25 cellular contexts compared by ENCODE assay signal in the genomic region with DNA sequence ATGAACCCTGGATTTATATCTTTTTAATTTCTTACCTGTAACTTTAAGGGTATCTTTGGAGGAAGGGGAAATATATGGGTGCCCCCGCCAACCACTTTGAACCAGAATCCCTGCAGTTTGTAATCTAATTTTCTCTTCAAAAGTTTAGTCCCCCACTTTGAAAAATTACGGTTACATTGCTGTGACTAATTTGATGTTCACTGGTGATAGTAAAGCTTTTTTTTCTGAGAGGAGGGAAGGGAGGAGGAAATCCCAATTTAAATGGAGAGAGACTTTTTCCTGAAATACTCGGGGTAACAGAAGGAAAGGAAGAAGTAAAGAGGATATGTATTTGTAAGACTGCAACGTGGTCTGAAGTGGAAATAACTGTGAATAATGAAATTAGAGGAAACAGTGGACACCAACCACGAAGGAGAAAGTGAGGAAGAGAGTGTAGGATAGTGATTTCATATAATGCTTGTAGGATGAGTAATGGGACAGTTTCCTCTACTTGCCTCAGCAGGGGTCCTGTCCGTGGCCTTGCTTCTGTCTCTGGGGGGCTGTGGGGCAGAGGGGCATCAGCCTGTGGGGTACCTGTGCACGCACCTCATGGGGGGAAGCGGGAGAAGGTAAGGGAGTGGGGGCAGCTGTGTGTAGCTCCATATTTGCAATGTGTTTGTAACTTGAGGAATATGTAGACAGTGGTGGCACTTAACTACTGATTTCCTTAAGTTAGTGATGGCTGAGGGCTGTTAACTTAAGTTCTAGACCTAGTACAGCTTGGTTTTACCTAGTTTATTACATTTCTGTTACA.
DNase-seq lines count a peak whose midpoint lies in the region; ATAC-seq and TF ChIP-seq lines count a peak whose summit lies in the region.
"Had no signal": no experiment of that assay in that cellular context is flagged by ENCODE, and none has a peak within 500 bp of the region (broad histone marks: within the 10 kb centered on the region; RNA-seq: fewer than 3 reads in every experiment).

No MANE protein-coding gene starts in this region.

- DNase-seq in cardiac muscle cell (ENCODE audit: low read depth in 1 of 2, low spot score in 1 of 2), result peak in 1 of 2 donors; percentile 25
- DNase-seq in left ventricle myocardium superior, result no peak
- no peak for DNase-seq in SK-N-SH
- peak; percentile 35 to 44 for DNase-seq in fibroblast of lung (ENCODE audit: low read depth in 2 of 2)
- no peak for DNase-seq in thoracic aorta (ENCODE audit: low spot score)
- DNase-seq in globus pallidus (ENCODE audit: low spot score), result no peak
- DNase-seq in mammary epithelial cell, result no peak
- no peak for DNase-seq in activated CD4-positive, CD25-positive, alpha-beta regulatory T cell (lab: John Stamatoyannopoulos, UW)
- DNase-seq: activated CD4-positive, alpha-beta T cell treated with anti-CD3 and anti-CD28 coated beads, Interleukin-2, amount 50 U/mL, for 48 hours; activated naive CD8-positive, alpha-beta T cell treated with anti-CD3 and anti-CD28 coated beads for 36 hours; DMS79; KG1; NCI-H146; NCI-H2171 treated with DMSO at 0.1 percent for 48 hours; NCI-H526; nucleus accumbens; stimulated activated CD4-positive, alpha-beta T cell treated with anti-CD3 and anti-CD28 coated beads, Interleukin-4, amount 100 ng/mL, for 24 hours; stimulated activated naive CD8-positive, alpha-beta T cell treated with anti-CD3 and anti-CD28 coated beads, Interleukin-15, Interleukin-2, amounts not matched to agents 100 U/mL and 50 U/mL, for 24 hours; T-helper 9 cell had no signal

- ATAC-seq in left ventricle myocardium superior (no peak), thoracic aorta (ENCODE audit: insufficient number of reproducible peaks, low FRiP score, low read depth) (no peak)
- ATAC-seq: stimulated activated naive CD8-positive, alpha-beta T cell treated with anti-CD3 and anti-CD28 coated beads, Interleukin-15, Interleukin-2, amounts not matched to agents 100 U/mL and 50 U/mL, for 24 hours; WTC11 had no signal

- intact Hi-C loops in left ventricle myocardium superior (cut with micrococcal nuclease), result no loop called here
- intact Hi-C loops in mammary epithelial cell (cut with micrococcal nuclease), result no loop called here

- H4K20me1 ChIP-seq in SK-N-SH (ENCODE audit: insufficient read depth) (no peaks in the 10 kb centered on the region), fibroblast of lung (ENCODE audit: control insufficient read depth, extremely low read depth, insufficient read depth, low read length) (no peaks in the 10 kb centered on the region), mammary epithelial cell (ENCODE audit: insufficient read depth, low read length) (no peaks in the 10 kb centered on the region)

- no peaks in the 10 kb centered on the region for H3K9me2 ChIP-seq in SK-N-SH

- H3K9ac ChIP-seq in SK-N-SH (peak overlapping the region; percentile 41), fibroblast of lung (ENCODE audit: insufficient read depth, low read length) (no peak overlapping the region), mammary epithelial cell (ENCODE audit: insufficient read depth, low read length) (no peak overlapping the region)

- peak overlapping the region; percentile 47; the same call in 1 of the 2 replicates for H2AFZ ChIP-seq in SK-N-SH (ENCODE audit: low read depth)
- no peak overlapping the region for H2AFZ ChIP-seq in fibroblast of lung (ENCODE audit: low read length)
- no peak overlapping the region for H2AFZ ChIP-seq in mammary epithelial cell (ENCODE audit: low read depth, low read length)

- dilution Hi-C loops in mammary epithelial cell (cut with HindIII; ENCODE audit: low sequenced_read_pairs), result no loop called here

- TF ChIP-seq RAD21 in SK-N-SH (IDR thresholded peaks at IDR 0.05; ENCODE audit: low read length), result no peak

- no TSS peak for BruUV-seq in mammary epithelial cell (replicated peaks; lab: Mats Ljungman, UMichigan)

- H3F3A ChIP-seq in SK-N-SH (replicated peaks; ENCODE audit: insufficient read depth), result peaks cover 9% of the 10 kb centered on the region

- peak overlapping the region; percentile 70 for H3K27ac ChIP-seq in cardiac muscle cell
- H3K27ac ChIP-seq in SK-N-SH (ENCODE audit: low read depth in 2 of 2, low read length in 1 of 2), result peak overlapping the region; percentile 20 to 60
- peak overlapping the region; percentile 51 for H3K27ac ChIP-seq in fibroblast of lung (ENCODE audit: insufficient read depth, low read length)
- H3K27ac ChIP-seq in thoracic aorta, result peak overlapping the region; percentile 60 to 77
- no peak overlapping the region for H3K27ac ChIP-seq in mammary epithelial cell (ENCODE audit: insufficient read depth, low read depth, low read length)
- H3K27ac ChIP-seq: 22Rv1, RWPE1 had no signal

- TF ChIP-seq CTCF in cardiac muscle cell (IDR thresholded peaks at IDR 0.05; ENCODE audit: low read depth, low read length) (no peak), SK-N-SH (IDR thresholded peaks at IDR 0.05) (no peak), fibroblast of lung (conservative IDR thresholded peaks at IDR 0.05 in 1 of 2, IDR thresholded peaks at IDR 0.05 in 1 of 2; ENCODE audit: low read depth in 1 of 2, low read length in 2 of 2) (no peak), thoracic aorta (IDR thresholded peaks at IDR 0.05) (no peak), mammary epithelial cell (conservative IDR thresholded peaks at IDR 0.05 in 1 of 2, IDR thresholded peaks at IDR 0.05 in 1 of 2; ENCODE audit: extremely low read depth in 1 of 2, insufficient read depth in 1 of 2, low read depth in 1 of 2, low read length in 2 of 2) (no peak)

- H3K79me2 ChIP-seq in SK-N-SH (ENCODE audit: insufficient read depth) (no peaks in the 10 kb centered on the region), fibroblast of lung (ENCODE audit: control insufficient read depth, insufficient read depth, low read length) (no peaks in the 10 kb centered on the region), mammary epithelial cell (ENCODE audit: insufficient read depth, low read length) (no peaks in the 10 kb centered on the region)

- in situ Hi-C loops in mammary epithelial cell (cut with MboI; ENCODE audit: low sequenced_read_pairs in 2 of 2), result no loop called here

- H3K9me3 ChIP-seq in cardiac muscle cell (ENCODE audit: low read depth) (no peaks in the 10 kb centered on the region), SK-N-SH (no peaks in the 10 kb centered on the region), fibroblast of lung (ENCODE audit: control insufficient read depth, insufficient read depth, low read depth, low read length) (no peaks in the 10 kb centered on the region), thoracic aorta (no peaks in the 10 kb centered on the region), mammary epithelial cell (replicated peaks; ENCODE audit: insufficient read depth, low read length) (no peaks in the 10 kb centered on the region)
- H3K9me3 ChIP-seq: BE2C, tibial nerve had no signal

- H3K4me3 ChIP-seq in cardiac muscle cell (no peak overlapping the region), SK-N-SH (ENCODE audit: low read depth in 2 of 2, low read length in 1 of 2) (peak overlapping the region in 1 of 2 experiments; percentile 1; a peak in 1 of 4 replicates), fibroblast of lung (replicated peaks in 1 of 4; ENCODE audit: control extremely low read depth in 1 of 4, insufficient read depth in 1 of 4, low read depth in 3 of 4, low read length in 4 of 4) (no peak overlapping the region), thoracic aorta (no peak overlapping the region), mammary epithelial cell (replicated peaks in 1 of 3; ENCODE audit: insufficient read depth in 1 of 3, low read depth in 2 of 3, low read length in 3 of 3) (no peak overlapping the region)
- H3K4me3 ChIP-seq: lung, tibial nerve had no signal

- H3K36me3 ChIP-seq in cardiac muscle cell, result peaks cover 13% of the 10 kb centered on the region
- H3K36me3 ChIP-seq in SK-N-SH (replicated peaks in 1 of 2; ENCODE audit: control insufficient read depth in 1 of 2, insufficient read depth in 2 of 2, low read length in 1 of 2), result peaks cover 0 to 5% of the 10 kb centered on the region in 2 experiments
- no peaks in the 10 kb centered on the region for H3K36me3 ChIP-seq in fibroblast of lung (ENCODE audit: control insufficient read depth, insufficient read depth, low read length)
- no peaks in the 10 kb centered on the region for H3K36me3 ChIP-seq in thoracic aorta
- no peaks in the 10 kb centered on the region for H3K36me3 ChIP-seq in mammary epithelial cell (ENCODE audit: insufficient read depth, low read length)
- H3K36me3 ChIP-seq: BE2C, tibial nerve had no signal

- CTCF ChIA-PET in SK-N-SH (lab: Yijun Ruan, JAX), result interaction anchor here (1.0 to 2.8 kb wide), 2 partner anchors 11 to 18 kb away, joined by 3 to 10 read pairs; no protein-coding TSS in a partner anchor
- CTCF ChIA-PET in mammary epithelial cell (lab: Charles Lee; ENCODE audit: low non-redundant PET), result interaction anchor here (0.6 kb wide), 1 partner anchor 418 kb away, joined by 3 read pairs; no protein-coding TSS in a partner anchor

- TF ChIP-seq EP300 in SK-N-SH (IDR thresholded peaks at IDR 0.05; ENCODE audit: borderline replicate concordance in 1 of 2, low read depth in 1 of 2, low read length in 1 of 2), result no peak

- H3K4me1 ChIP-seq in cardiac muscle cell (ENCODE audit: low read depth) (peaks cover 60% of the 10 kb centered on the region), SK-N-SH (ENCODE audit: control insufficient read depth in 1 of 2, insufficient read depth in 2 of 2, low read depth in 1 of 2, low read length in 1 of 2) (peaks cover 14 to 31% of the 10 kb centered on the region in 2 experiments), fibroblast of lung (ENCODE audit: control insufficient read depth, extremely low read depth, insufficient read depth, low read length) (peaks cover 20% of the 10 kb centered on the region), thoracic aorta (ENCODE audit: control insufficient read depth in 1 of 2, low read depth in 2 of 2) (peaks cover 32 to 97% of the 10 kb centered on the region in 2 donors), mammary epithelial cell (ENCODE audit: insufficient read depth, low read length) (peaks cover 12% of the 10 kb centered on the region)
- H3K4me1 ChIP-seq: BE2C had no signal

- POLR2A ChIA-PET in SK-N-SH (lab: Yijun Ruan, JAX), result interaction anchor here (0.6 kb wide), 1 partner anchor 46 kb away, joined by 3 read pairs; no protein-coding TSS in a partner anchor

- H3K4me2 ChIP-seq in SK-N-SH (peak overlapping the region; percentile 59), fibroblast of lung (ENCODE audit: extremely low read depth, insufficient read depth, low read length) (peak overlapping the region; percentile 58), mammary epithelial cell (ENCODE audit: insufficient read depth, low read depth, low read length) (no peak overlapping the region)

- 42% methylated on average over 8 of the region's 8 CpGs for WGBS in SK-N-SH (ENCODE audit: low lambda C conversion rate)
- WGBS in mammary epithelial cell (ENCODE audit: low coverage, missing lambda C conversion rate), result 91% methylated on average over 8 of the region's 8 CpGs

- H3K27me3 ChIP-seq in cardiac muscle cell (no peaks in the 10 kb centered on the region), SK-N-SH (ENCODE audit: insufficient read depth) (no peaks in the 10 kb centered on the region), fibroblast of lung (ENCODE audit: control insufficient read depth, insufficient read depth, low read length) (no peaks in the 10 kb centered on the region), thoracic aorta (replicated peaks; ENCODE audit: insufficient read depth) (no peaks in the 10 kb centered on the region), mammary epithelial cell (ENCODE audit: insufficient read depth, low read length) (no peaks in the 10 kb centered on the region)
- H3K27me3 ChIP-seq: tibial nerve had no signal

Comparison
In these comparisons a context has a peak if more than half of its experiments do, and no peak if none do; other contexts are left out.
1. DNase-seq: peak in fibroblast of lung (2 of 2); none in left ventricle myocardium superior (single experiment), SK-N-SH (single experiment), thoracic aorta (single experiment), globus pallidus (single experiment), mammary epithelial cell (single experiment) and activated CD4-positive, CD25-positive, alpha-beta regulatory T cell (0 of 4).